ENCODE assay signal across 21 cellular contexts in the genomic region with DNA sequence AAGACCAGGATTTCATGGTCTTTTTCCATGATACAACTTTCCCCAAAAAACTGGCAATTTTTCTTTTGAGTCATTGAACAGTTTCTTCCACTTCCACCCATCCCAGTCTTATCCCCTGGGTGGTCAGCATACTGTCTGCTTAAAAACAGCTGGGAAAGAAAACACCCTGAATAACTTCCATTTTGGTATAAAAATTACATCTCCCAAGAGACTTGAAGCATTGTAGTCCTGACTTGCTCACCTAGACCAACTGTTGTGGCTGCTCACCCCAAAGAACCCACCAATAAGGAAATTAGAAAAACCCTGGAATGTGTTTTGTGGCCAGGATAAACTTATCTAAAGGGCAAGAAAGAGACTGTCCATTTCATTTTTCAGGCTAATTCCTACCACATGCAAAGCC.
DNase-seq lines count a peak whose midpoint lies in the region; ATAC-seq, FAIRE-seq and TF ChIP-seq lines count a peak whose summit lies in the region.
"Had no signal": no experiment of that assay in that cellular context is flagged by ENCODE, and none has a peak within 500 bp of the region (broad histone marks: within the 10 kb centered on the region; RNA-seq: fewer than 3 reads in every experiment).

No MANE protein-coding gene starts in this region.

- POLR2A ChIA-PET in activated CD4-positive, alpha-beta memory T cell treated with anti-CD3 and anti-CD28 coated beads, Interleukin-2, amount 10 ng/mL, durations not matched to agents 7 days and 5 days (lab: Charles Lee) = no interaction called here

- no peak for DNase-seq in GM23338 (ENCODE audit: low spot score)
- DNase-seq in astrocyte (ENCODE audit: low read depth) = peak; percentile 49
- peak; percentile 37 for DNase-seq in astrocyte of the spinal cord (ENCODE audit: low read depth, low spot score)
- peak; percentile 7 for DNase-seq in myocyte (ENCODE audit: low read depth)
- DNase-seq in left cardiac atrium = no peak
- DNase-seq in GM20000 (ENCODE audit: low spot score) = no peak
- no peak for DNase-seq in activated CD4-positive, alpha-beta memory T cell treated with anti-CD3 and anti-CD28 coated beads, Interleukin-2, amount 10 ng/mL, durations not matched to agents 7 days and 5 days
- DNase-seq: Caco-2; CD4-positive, CD25-positive, alpha-beta regulatory T cell; CD8-positive, alpha-beta T cell; DMS153; DND-41; GM23248; H9 had no signal

- ATAC-seq in GM23338 (no peak), GM18868 (IDR thresholded peaks at IDR 0.05; ENCODE audit: unreplicated experiment) (no peak), left cardiac atrium (no peak)
- ATAC-seq: CD8-positive, alpha-beta T cell; HCT116 had no signal

- intact Hi-C loops in left cardiac atrium (cut with DNase I) = no loop called here

- no peak overlapping the region for H3K4me3 ChIP-seq in GM23338
- no peak overlapping the region for H3K4me3 ChIP-seq in astrocyte (ENCODE audit: insufficient read depth, low read depth, low read length)
- no peak overlapping the region for H3K4me3 ChIP-seq in astrocyte of the spinal cord (ENCODE audit: low read depth, low read length)
- H3K4me3 ChIP-seq: BLaER1, GM23248 had no signal

- H3K27ac Mint-ChIP-seq in GM23338 (peak overlapping the region; percentile 36; the same call in 1 of the 2 replicates), astrocyte (ENCODE audit: unreplicated experiment) (no peak overlapping the region)
- H3K27ac Mint-ChIP-seq in activated CD4-positive, alpha-beta memory T cell treated with anti-CD3 and anti-CD28 coated beads, Interleukin-2, amount 10 ng/mL, durations not matched to agents 7 days and 5 days = no peak overlapping the region
- H3K27ac Mint-ChIP-seq: B cell; CD4-positive, CD25-positive, alpha-beta regulatory T cell; CD8-positive, alpha-beta T cell; H9 had no signal

- H3K4me3 Mint-ChIP-seq in GM23338 = no peak overlapping the region
- no peak overlapping the region for H3K4me3 Mint-ChIP-seq in astrocyte (ENCODE audit: unreplicated experiment)
- no peak overlapping the region for H3K4me3 Mint-ChIP-seq in activated CD4-positive, alpha-beta memory T cell treated with anti-CD3 and anti-CD28 coated beads, Interleukin-2, amount 10 ng/mL, durations not matched to agents 7 days and 5 days
- H3K4me3 Mint-ChIP-seq: B cell; CD4-positive, CD25-positive, alpha-beta regulatory T cell; CD8-positive, alpha-beta T cell; H9 had no signal

- H3K9me3 ChIP-seq in astrocyte (ENCODE audit: insufficient read depth, low read depth, low read length) = no peaks in the 10 kb centered on the region
- H3K9me3 ChIP-seq: BLaER1, Caco-2 had no signal

- FAIRE-seq in astrocyte (lab: Jason Lieb, UNC) = no peak
- FAIRE-seq: GM12892 had no signal

- H3K9me3 Mint-ChIP-seq in GM23338 = no peaks in the 10 kb centered on the region
- H3K9me3 Mint-ChIP-seq in astrocyte (ENCODE audit: unreplicated experiment) = no peaks in the 10 kb centered on the region
- no peaks in the 10 kb centered on the region for H3K9me3 Mint-ChIP-seq in activated CD4-positive, alpha-beta memory T cell treated with anti-CD3 and anti-CD28 coated beads, Interleukin-2, amount 10 ng/mL, durations not matched to agents 7 days and 5 days
- H3K9me3 Mint-ChIP-seq: CD8-positive, alpha-beta T cell; H9 had no signal

- no peak overlapping the region for H2AFZ ChIP-seq in GM23338
- no peak overlapping the region for H2AFZ ChIP-seq in astrocyte (ENCODE audit: low read depth, low read length)
- H2AFZ ChIP-seq: GM23248 had no signal

- H3K27me3 ChIP-seq in GM23338 (ENCODE audit: insufficient read depth) (no peaks in the 10 kb centered on the region), astrocyte (ENCODE audit: insufficient read depth, low read length) (no peaks in the 10 kb centered on the region)
- H3K27me3 ChIP-seq: BLaER1 had no signal

- H3K4me2 ChIP-seq in GM23338 = no peak overlapping the region
- H3K4me2 ChIP-seq in astrocyte (ENCODE audit: low read length) = no peak overlapping the region
- H3K4me2 ChIP-seq: BLaER1 had no signal

- in situ Hi-C loops in astrocyte of the spinal cord (cut with HindIII; ENCODE audit: low sequenced_read_pairs) = no loop called here

- CTCF ChIA-PET in activated CD4-positive, alpha-beta memory T cell treated with anti-CD3 and anti-CD28 coated beads, Interleukin-2, amount 10 ng/mL, durations not matched to agents 7 days and 5 days (lab: Charles Lee) = no interaction called here

- H3K27me3 Mint-ChIP-seq in GM23338 (ENCODE audit: insufficient read depth, low read depth, poor library complexity) (no peaks in the 10 kb centered on the region), astrocyte (ENCODE audit: low read depth, unreplicated experiment) (no peaks in the 10 kb centered on the region)
- no peaks in the 10 kb centered on the region for H3K27me3 Mint-ChIP-seq in activated CD4-positive, alpha-beta memory T cell treated with anti-CD3 and anti-CD28 coated beads, Interleukin-2, amount 10 ng/mL, durations not matched to agents 7 days and 5 days
- H3K27me3 Mint-ChIP-seq: B cell; CD4-positive, CD25-positive, alpha-beta regulatory T cell had no signal

- H3K79me2 ChIP-seq in GM23338 (replicated peaks; ENCODE audit: insufficient read depth) (no peaks in the 10 kb centered on the region), astrocyte (ENCODE audit: insufficient read depth, low read length) (no peaks in the 10 kb centered on the region)

- no peak overlapping the region for H3K27ac ChIP-seq in GM23338 (ENCODE audit: low read depth)
- no peak overlapping the region for H3K27ac ChIP-seq in astrocyte (ENCODE audit: low read depth, low read length)
- H3K27ac ChIP-seq: 22Rv1, BLaER1, C4-2B, GM23248 had no signal

- no peaks in the 10 kb centered on the region for H3F3A ChIP-seq in GM23338 (replicated peaks; ENCODE audit: low read depth)

- H3K9ac ChIP-seq in astrocyte (ENCODE audit: low read length) = no peak overlapping the region
- H3K9ac ChIP-seq: BLaER1, GM23248 had no signal

- H3K9me2 ChIP-seq in GM23338 (ENCODE audit: insufficient read depth) = no peaks in the 10 kb centered on the region

- H3K36me3 ChIP-seq in GM23338 (ENCODE audit: insufficient read depth) (no peaks in the 10 kb centered on the region), astrocyte (ENCODE audit: insufficient read depth, low read length) (no peaks in the 10 kb centered on the region)
- H3K36me3 ChIP-seq: BLaER1 had no signal

- H3K4me1 Mint-ChIP-seq in GM23338 (no peaks in the 10 kb centered on the region), astrocyte (ENCODE audit: low read depth, unreplicated experiment) (no peaks in the 10 kb centered on the region)
- H3K4me1 Mint-ChIP-seq in activated CD4-positive, alpha-beta memory T cell treated with anti-CD3 and anti-CD28 coated beads, Interleukin-2, amount 10 ng/mL, durations not matched to agents 7 days and 5 days = no peaks in the 10 kb centered on the region
- H3K4me1 Mint-ChIP-seq: B cell; CD4-positive, CD25-positive, alpha-beta regulatory T cell; H9 had no signal

- TF ChIP-seq CTCF in GM23338 (conservative IDR thresholded peaks at IDR 0.05; ENCODE audit: low read depth in 2 of 2) = no peak
- no peak for TF ChIP-seq CTCF in astrocyte (IDR thresholded peaks at IDR 0.05; ENCODE audit: insufficient read depth, low read depth, low read length)
- TF ChIP-seq CTCF in astrocyte of the spinal cord (IDR thresholded peaks at IDR 0.05; ENCODE audit: low read depth, low read length) = no peak
- no peak for TF ChIP-seq CTCF in GM20000 (IDR thresholded peaks at IDR 0.05; ENCODE audit: extremely low read depth, missing control alignments)

- H3K36me3 Mint-ChIP-seq in GM23338 (ENCODE audit: low read depth) (no peaks in the 10 kb centered on the region), astrocyte (ENCODE audit: low read depth, unreplicated experiment) (no peaks in the 10 kb centered on the region)
- no peaks in the 10 kb centered on the region for H3K36me3 Mint-ChIP-seq in activated CD4-positive, alpha-beta memory T cell treated with anti-CD3 and anti-CD28 coated beads, Interleukin-2, amount 10 ng/mL, durations not matched to agents 7 days and 5 days (ENCODE audit: low read depth)
- H3K36me3 Mint-ChIP-seq: CD4-positive, CD25-positive, alpha-beta regulatory T cell; CD8-positive, alpha-beta T cell had no signal

- H4K20me1 ChIP-seq in GM23338 (replicated peaks; ENCODE audit: insufficient read depth) = no peaks in the 10 kb centered on the region
- no peaks in the 10 kb centered on the region for H4K20me1 ChIP-seq in astrocyte (ENCODE audit: insufficient read depth, low read length)
- H4K20me1 ChIP-seq: BLaER1 had no signal

- H3K4me1 ChIP-seq in GM23338 (ENCODE audit: insufficient read depth) (no peaks in the 10 kb centered on the region), astrocyte (ENCODE audit: insufficient read depth, low read length) (no peaks in the 10 kb centered on the region)
- H3K4me1 ChIP-seq: BLaER1, Caco-2 had no signal

TF ChIP-seq in GM23338, 12 proteins besides CTCF, POLR2A, EP300 and RAD21 (continues in another document):
- no peak for TF ChIP-seq EZH2 (IDR thresholded peaks at IDR 0.05; ENCODE audit: low read depth, unreplicated experiment)
- TF ChIP-seq CREB1 (CRISPR knock-in tag; IDR thresholded peaks at IDR 0.05; ENCODE audit: low read depth) = no peak
- TF ChIP-seq, protein P1, sequence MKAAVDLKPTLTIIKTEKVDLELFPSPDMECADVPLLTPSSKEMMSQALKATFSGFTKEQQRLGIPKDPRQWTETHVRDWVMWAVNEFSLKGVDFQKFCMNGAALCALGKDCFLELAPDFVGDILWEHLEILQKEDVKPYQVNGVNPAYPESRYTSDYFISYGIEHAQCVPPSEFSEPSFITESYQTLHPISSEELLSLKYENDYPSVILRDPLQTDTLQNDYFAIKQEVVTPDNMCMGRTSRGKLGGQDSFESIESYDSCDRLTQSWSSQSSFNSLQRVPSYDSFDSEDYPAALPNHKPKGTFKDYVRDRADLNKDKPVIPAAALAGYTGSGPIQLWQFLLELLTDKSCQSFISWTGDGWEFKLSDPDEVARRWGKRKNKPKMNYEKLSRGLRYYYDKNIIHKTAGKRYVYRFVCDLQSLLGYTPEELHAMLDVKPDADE (IDR thresholded peaks at IDR 0.05) = no peak

Comparison
In these comparisons a context has a peak if more than half of its experiments do, and no peak if none do; other contexts are left out.
1. DNase-seq: peak in astrocyte (single experiment), astrocyte of the spinal cord (single experiment) and myocyte (single experiment); none in GM23338 (single experiment), left cardiac atrium (single experiment), GM20000 (single experiment) and activated CD4-positive, alpha-beta memory T cell treated with anti-CD3 and anti-CD28 coated beads, Interleukin-2, amount 10 ng/mL, durations not matched to agents 7 days and 5 days (single experiment).